12 cellular contexts compared by ENCODE assay signal in genomic region chr3:193452338-193452737, GRCh38.
A peak's percentile ranks its signal among the peaks of the same experiment; 100 is the strongest.
DNase-seq lines count a peak whose midpoint lies in the region; ATAC-seq, FAIRE-seq and TF ChIP-seq lines count a peak whose summit lies in the region.
"Had no signal": no experiment of that assay in that cellular context is flagged by ENCODE, and none has a peak within 500 bp of the region (broad histone marks: within the 10 kb centered on the region; RNA-seq: fewer than 3 reads in every experiment).

No MANE protein-coding gene starts in this region.

- H3K4me2 ChIP-seq in endothelial cell of umbilical vein (ENCODE audit: insufficient read depth, low read length) = no peak overlapping the region

- H3K36me3 ChIP-seq in NT2/D1 (ENCODE audit: insufficient read depth, insufficient read length, low read length) (no peaks in the 10 kb centered on the region), endothelial cell of umbilical vein (ENCODE audit: control insufficient read depth in 2 of 2, extremely low read depth in 1 of 2, insufficient read depth in 2 of 2, low read length in 2 of 2) (no peaks in the 10 kb centered on the region)
- H3K36me3 ChIP-seq: esophagus muscularis mucosa had no signal

- intact Hi-C loops in endothelial cell of umbilical vein (cut with micrococcal nuclease) = loop anchor here (1.0 kb wide), 1 partner anchor 262 kb away; no protein-coding TSS in a partner anchor

- no peaks in the 10 kb centered on the region for H3K9me3 ChIP-seq in NT2/D1 (ENCODE audit: insufficient read depth, low read length)
- no peaks in the 10 kb centered on the region for H3K9me3 ChIP-seq in endothelial cell of umbilical vein (replicated peaks; ENCODE audit: control insufficient read depth, insufficient read depth, low read length)
- H3K9me3 ChIP-seq: esophagus muscularis mucosa had no signal

- H3K9me1 ChIP-seq in endothelial cell of umbilical vein (replicated peaks; ENCODE audit: control insufficient read depth, extremely low read depth, insufficient read depth, low read length) = no peaks in the 10 kb centered on the region

- ATAC-seq in GM21381 (IDR thresholded peaks at IDR 0.05; ENCODE audit: unreplicated experiment) (no peak), GM19452 (IDR thresholded peaks at IDR 0.05; ENCODE audit: unreplicated experiment) (no peak)
- ATAC-seq: activated naive CD8-positive, alpha-beta T cell treated with anti-CD3 and anti-CD28 coated beads, Interleukin-2, amount 50 U/mL, for 24 hours had no signal

- H3K79me2 ChIP-seq in endothelial cell of umbilical vein (ENCODE audit: control insufficient read depth, insufficient read depth, low read length) = no peaks in the 10 kb centered on the region

- H3K4me1 ChIP-seq in NT2/D1 (ENCODE audit: insufficient read depth, insufficient read length) = no peaks in the 10 kb centered on the region
- no peaks in the 10 kb centered on the region for H3K4me1 ChIP-seq in endothelial cell of umbilical vein (ENCODE audit: control insufficient read depth, extremely low read depth, insufficient read depth, low read length)
- H3K4me1 ChIP-seq: esophagus muscularis mucosa had no signal

- BruUV-seq in endothelial cell of umbilical vein (replicated peaks; lab: Mats Ljungman, UMichigan) = no TSS peak

- dilution Hi-C loops in endothelial cell of umbilical vein (cut with MboI; ENCODE audit: extremely low pct_ligation_motif_present, low sequenced_read_pairs) = no loop called here

- H3K27ac ChIP-seq in endothelial cell of umbilical vein (ENCODE audit: insufficient read depth, low read depth, low read length) = no peak overlapping the region
- H3K27ac ChIP-seq: esophagus muscularis mucosa had no signal

- H3K9ac ChIP-seq in NT2/D1 (ENCODE audit: insufficient read length, low read depth) = no peak overlapping the region
- no peak overlapping the region for H3K9ac ChIP-seq in endothelial cell of umbilical vein (replicated peaks; ENCODE audit: extremely low read depth, insufficient read depth, low read length)

- no peak for FAIRE-seq in endothelial cell of umbilical vein (lab: Jason Lieb, UNC)

- CTCF ChIA-PET in endothelial cell of umbilical vein (lab: Charles Lee) = interaction anchor here (0.6 to 0.7 kb wide), 2 partner anchors 8 to 639 kb away, joined by 3 to 4 read pairs; no protein-coding TSS in a partner anchor

- POLR2A ChIA-PET in endothelial cell of umbilical vein (lab: Charles Lee) = no interaction called here

- no peaks in the 10 kb centered on the region for H3K27me3 ChIP-seq in NT2/D1 (ENCODE audit: insufficient read depth, insufficient read length)
- no peaks in the 10 kb centered on the region for H3K27me3 ChIP-seq in endothelial cell of umbilical vein (ENCODE audit: control insufficient read depth in 2 of 2, insufficient read depth in 2 of 2, low read length in 2 of 2)
- H3K27me3 ChIP-seq: esophagus muscularis mucosa had no signal

- TF ChIP-seq POLR2A in endothelial cell of umbilical vein (IDR thresholded peaks at IDR 0.05; ENCODE audit: low read depth, low read length) = no peak

- H3K4me3 ChIP-seq in NT2/D1 (ENCODE audit: insufficient read length, low read depth) (no peak overlapping the region), endothelial cell of umbilical vein (replicated peaks in 1 of 3; ENCODE audit: insufficient read depth in 1 of 3, low read depth in 1 of 3, low read length in 3 of 3) (no peak overlapping the region)
- H3K4me3 ChIP-seq: esophagus muscularis mucosa had no signal

- H2AFZ ChIP-seq in endothelial cell of umbilical vein (ENCODE audit: low read depth, low read length) = no peak overlapping the region

- H4K20me1 ChIP-seq in endothelial cell of umbilical vein (replicated peaks; ENCODE audit: control insufficient read depth, extremely low read depth, insufficient read depth, low read length) = no peaks in the 10 kb centered on the region

- peak; percentile 23 for DNase-seq in A172 (ENCODE audit: low spot score)
- peak; percentile 22 for DNase-seq in ELR (ENCODE audit: low read depth)
- peak; percentile 1 for DNase-seq in NT2/D1 (ENCODE audit: low read depth, low spot score)
- peak; percentile 4 for DNase-seq in endothelial cell of umbilical vein (ENCODE audit: low read depth, low spot score)
- no peak for DNase-seq in T-helper 9 cell
- no peak for DNase-seq in DMS79 (lab: John Stamatoyannopoulos, UW)
- DNase-seq: activated CD4-positive, alpha-beta T cell treated with anti-CD3 and anti-CD28 coated beads for 1 hour; activated naive CD8-positive, alpha-beta T cell treated with anti-CD3 and anti-CD28 coated beads, Interleukin-2, amount 50 U/mL, for 24 hours; stimulated activated CD4-positive, alpha-beta T cell treated with anti-CD3 and anti-CD28 coated beads, Interleukin-12 subunit alpha, Interleukin-12 subunit beta, amount 100 ng/mL, for 4 hours had no signal

- peak in 1 of 2 donors; percentile 4 for TF ChIP-seq CTCF in endothelial cell of umbilical vein (IDR thresholded peaks at IDR 0.05; ENCODE audit: extremely low read depth in 1 of 2, insufficient read depth in 1 of 2, low read depth in 1 of 2, low read length in 2 of 2)

TF ChIP-seq in endothelial cell of umbilical vein, 7 proteins besides CTCF, POLR2A, EP300 and RAD21:
- no peak for TF ChIP-seq GATA2 (IDR thresholded peaks at IDR 0.05; ENCODE audit: insufficient read depth, insufficient read length, low read depth, low read length)

Comparison
In these comparisons a context has a peak if more than half of its experiments do, and no peak if none do; other contexts are left out.
1. DNase-seq: peak in A172 (single experiment), ELR (single experiment), NT2/D1 (single experiment) and endothelial cell of umbilical vein (single experiment); none in T-helper 9 cell (single experiment) and DMS79 (single experiment).